ENCODE assay signal across 1 cellular context in the genomic region with DNA sequence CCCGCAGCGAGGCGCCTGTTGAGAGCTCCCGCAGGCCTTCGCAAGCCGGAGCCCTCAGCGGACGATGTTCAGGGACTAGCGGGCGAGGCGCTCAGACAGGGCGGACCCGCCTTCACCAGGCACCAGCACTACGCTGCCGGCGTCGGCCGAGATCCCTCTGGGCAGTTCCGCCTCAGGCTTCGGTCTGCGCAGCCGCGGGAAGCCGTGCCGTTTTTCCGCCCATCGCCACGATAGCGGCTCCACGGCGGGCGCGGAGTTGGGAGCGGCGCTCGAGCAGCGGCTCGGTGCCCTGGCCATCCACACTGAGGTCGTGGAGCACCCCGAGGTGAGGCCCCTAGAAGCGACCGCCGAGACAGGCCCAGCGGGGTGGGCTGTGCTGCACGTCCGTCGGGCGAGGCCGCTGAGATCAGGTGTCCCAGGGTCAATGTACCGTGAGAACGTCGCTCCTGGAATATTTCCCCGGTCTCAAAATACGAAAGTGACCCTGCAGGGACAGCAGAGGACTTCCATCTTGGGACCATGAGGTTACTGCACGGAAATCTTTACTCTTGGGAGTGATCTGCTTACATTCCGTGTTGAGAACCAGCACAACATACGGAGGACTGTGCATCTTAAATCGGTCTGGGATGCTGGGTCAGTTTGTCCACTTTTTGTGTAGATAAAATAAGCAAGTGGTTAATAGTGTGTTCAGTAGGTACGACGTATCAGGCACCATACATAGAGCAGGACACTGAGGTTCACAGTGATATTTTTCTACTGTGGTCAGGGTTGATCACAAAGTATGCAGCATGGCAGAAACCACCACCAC.
A peak's percentile ranks its signal among the peaks of the same experiment; 100 is the strongest.
TF ChIP-seq lines count a peak whose summit lies in the region.

No MANE protein-coding gene starts in this region.

TF ChIP-seq in HepG2, 621 proteins besides CTCF, POLR2A, EP300 and RAD21 (continued from another document and continues in another):
- TF ChIP-seq, protein P1, sequence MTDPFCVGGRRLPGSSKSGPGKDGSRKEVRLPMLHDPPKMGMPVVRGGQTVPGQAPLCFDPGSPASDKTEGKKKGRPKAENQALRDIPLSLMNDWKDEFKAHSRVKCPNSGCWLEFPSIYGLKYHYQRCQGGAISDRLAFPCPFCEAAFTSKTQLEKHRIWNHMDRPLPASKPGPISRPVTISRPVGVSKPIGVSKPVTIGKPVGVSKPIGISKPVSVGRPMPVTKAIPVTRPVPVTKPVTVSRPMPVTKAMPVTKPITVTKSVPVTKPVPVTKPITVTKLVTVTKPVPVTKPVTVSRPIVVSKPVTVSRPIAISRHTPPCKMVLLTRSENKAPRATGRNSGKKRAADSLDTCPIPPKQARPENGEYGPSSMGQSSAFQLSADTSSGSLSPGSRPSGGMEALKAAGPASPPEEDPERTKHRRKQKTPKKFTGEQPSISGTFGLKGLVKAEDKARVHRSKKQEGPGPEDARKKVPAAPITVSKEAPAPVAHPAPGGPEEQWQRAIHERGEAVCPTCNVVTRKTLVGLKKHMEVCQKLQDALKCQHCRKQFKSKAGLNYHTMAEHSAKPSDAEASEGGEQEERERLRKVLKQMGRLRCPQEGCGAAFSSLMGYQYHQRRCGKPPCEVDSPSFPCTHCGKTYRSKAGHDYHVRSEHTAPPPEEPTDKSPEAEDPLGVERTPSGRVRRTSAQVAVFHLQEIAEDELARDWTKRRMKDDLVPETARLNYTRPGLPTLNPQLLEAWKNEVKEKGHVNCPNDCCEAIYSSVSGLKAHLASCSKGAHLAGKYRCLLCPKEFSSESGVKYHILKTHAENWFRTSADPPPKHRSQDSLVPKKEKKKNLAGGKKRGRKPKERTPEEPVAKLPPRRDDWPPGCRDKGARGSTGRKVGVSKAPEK (CRISPR knock-in tag; IDR thresholded peaks at IDR 0.05; ENCODE audit: borderline replicate concordance) = peak; percentile 94; the same call in 1 of the 2 replicates
- no peak for TF ChIP-seq SNRNP70 (IDR thresholded peaks at IDR 0.05; ENCODE audit: low read depth, low read length)
- TF ChIP-seq SOX5 (CRISPR knock-in tag; IDR thresholded peaks at IDR 0.05; ENCODE audit: borderline replicate concordance) = peak; percentile 77
- peak; percentile 9; the same call in 1 of the 2 replicates for TF ChIP-seq ZNF670 (CRISPR knock-in tag; IDR thresholded peaks at IDR 0.05; ENCODE audit: borderline replicate concordance)
- no peak for TF ChIP-seq POLR2AphosphoS2 (IDR thresholded peaks at IDR 0.05; ENCODE audit: low read depth, low read length)
- TF ChIP-seq FOXK2 (IDR thresholded peaks at IDR 0.05) = no peak
- TF ChIP-seq YY1 (IDR thresholded peaks at IDR 0.05; ENCODE audit: insufficient read depth, insufficient replicate concordance, low read depth, low read length) = peak; percentile 74
- TF ChIP-seq ZNF552 (CRISPR knock-in tag; IDR thresholded peaks at IDR 0.05; ENCODE audit: borderline replicate concordance) = peak; percentile 91
- TF ChIP-seq, protein P2, sequence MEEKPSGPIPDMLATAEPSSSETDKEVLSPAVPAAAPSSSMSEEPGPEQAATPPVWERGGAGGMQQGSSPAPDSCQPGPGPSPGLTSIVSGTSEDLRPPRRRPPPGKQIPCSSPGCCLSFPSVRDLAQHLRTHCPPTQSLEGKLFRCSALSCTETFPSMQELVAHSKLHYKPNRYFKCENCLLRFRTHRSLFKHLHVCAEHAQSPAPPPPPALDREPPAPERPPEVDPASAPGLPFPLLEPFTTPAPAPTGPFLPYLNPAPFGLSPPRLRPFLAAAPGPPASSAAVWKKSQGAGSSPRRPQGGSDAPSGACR (CRISPR knock-in tag; IDR thresholded peaks at IDR 0.05) = peak; percentile 85; the same call in 1 of the 2 replicates
- TF ChIP-seq POGZ (CRISPR knock-in tag; IDR thresholded peaks at IDR 0.05) = peak; percentile 93
- peak; percentile 100 for TF ChIP-seq KDM2A (CRISPR knock-in tag; IDR thresholded peaks at IDR 0.05; ENCODE audit: borderline replicate concordance, low read depth)
- TF ChIP-seq FOXA1 (IDR thresholded peaks at IDR 0.05) = no peak
- peak; percentile 63 for TF ChIP-seq FOXA1 (CRISPR knock-in tag; IDR thresholded peaks at IDR 0.05)
- TF ChIP-seq KLF9 (CRISPR knock-in tag; IDR thresholded peaks at IDR 0.05; ENCODE audit: low read depth) = peak; percentile 81
- no peak for TF ChIP-seq MBD4 (IDR thresholded peaks at IDR 0.05; ENCODE audit: borderline replicate concordance, low read length)
- TF ChIP-seq, protein P3, sequence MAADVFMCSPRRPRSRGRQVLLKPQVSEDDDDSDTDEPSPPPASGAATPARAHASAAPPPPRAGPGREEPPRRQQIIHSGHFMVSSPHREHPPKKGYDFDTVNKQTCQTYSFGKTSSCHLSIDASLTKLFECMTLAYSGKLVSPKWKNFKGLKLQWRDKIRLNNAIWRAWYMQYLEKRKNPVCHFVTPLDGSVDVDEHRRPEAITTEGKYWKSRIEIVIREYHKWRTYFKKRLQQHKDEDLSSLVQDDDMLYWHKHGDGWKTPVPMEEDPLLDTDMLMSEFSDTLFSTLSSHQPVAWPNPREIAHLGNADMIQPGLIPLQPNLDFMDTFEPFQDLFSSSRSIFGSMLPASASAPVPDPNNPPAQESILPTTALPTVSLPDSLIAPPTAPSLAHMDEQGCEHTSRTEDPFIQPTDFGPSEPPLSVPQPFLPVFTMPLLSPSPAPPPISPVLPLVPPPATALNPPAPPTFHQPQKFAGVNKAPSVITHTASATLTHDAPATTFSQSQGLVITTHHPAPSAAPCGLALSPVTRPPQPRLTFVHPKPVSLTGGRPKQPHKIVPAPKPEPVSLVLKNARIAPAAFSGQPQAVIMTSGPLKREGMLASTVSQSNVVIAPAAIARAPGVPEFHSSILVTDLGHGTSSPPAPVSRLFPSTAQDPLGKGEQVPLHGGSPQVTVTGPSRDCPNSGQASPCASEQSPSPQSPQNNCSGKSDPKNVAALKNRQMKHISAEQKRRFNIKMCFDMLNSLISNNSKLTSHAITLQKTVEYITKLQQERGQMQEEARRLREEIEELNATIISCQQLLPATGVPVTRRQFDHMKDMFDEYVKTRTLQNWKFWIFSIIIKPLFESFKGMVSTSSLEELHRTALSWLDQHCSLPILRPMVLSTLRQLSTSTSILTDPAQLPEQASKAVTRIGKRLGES (CRISPR knock-in tag; IDR thresholded peaks at IDR 0.05; ENCODE audit: borderline replicate concordance) = 0 out of 2 replicates have a peak, but pooled peaks have one; percentile 19
- TF ChIP-seq RFX1 (IDR thresholded peaks at IDR 0.05) = no peak
- peak; percentile 69 for TF ChIP-seq TARDBP (CRISPR knock-in tag; IDR thresholded peaks at IDR 0.05)
- TF ChIP-seq, protein P4, sequence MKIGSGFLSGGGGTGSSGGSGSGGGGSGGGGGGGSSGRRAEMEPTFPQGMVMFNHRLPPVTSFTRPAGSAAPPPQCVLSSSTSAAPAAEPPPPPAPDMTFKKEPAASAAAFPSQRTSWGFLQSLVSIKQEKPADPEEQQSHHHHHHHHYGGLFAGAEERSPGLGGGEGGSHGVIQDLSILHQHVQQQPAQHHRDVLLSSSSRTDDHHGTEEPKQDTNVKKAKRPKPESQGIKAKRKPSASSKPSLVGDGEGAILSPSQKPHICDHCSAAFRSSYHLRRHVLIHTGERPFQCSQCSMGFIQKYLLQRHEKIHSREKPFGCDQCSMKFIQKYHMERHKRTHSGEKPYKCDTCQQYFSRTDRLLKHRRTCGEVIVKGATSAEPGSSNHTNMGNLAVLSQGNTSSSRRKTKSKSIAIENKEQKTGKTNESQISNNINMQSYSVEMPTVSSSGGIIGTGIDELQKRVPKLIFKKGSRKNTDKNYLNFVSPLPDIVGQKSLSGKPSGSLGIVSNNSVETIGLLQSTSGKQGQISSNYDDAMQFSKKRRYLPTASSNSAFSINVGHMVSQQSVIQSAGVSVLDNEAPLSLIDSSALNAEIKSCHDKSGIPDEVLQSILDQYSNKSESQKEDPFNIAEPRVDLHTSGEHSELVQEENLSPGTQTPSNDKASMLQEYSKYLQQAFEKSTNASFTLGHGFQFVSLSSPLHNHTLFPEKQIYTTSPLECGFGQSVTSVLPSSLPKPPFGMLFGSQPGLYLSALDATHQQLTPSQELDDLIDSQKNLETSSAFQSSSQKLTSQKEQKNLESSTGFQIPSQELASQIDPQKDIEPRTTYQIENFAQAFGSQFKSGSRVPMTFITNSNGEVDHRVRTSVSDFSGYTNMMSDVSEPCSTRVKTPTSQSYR (CRISPR knock-in tag; IDR thresholded peaks at IDR 0.05; ENCODE audit: borderline replicate concordance) = no peak; the same call in 1 of the 2 replicates
- TF ChIP-seq JUNB (CRISPR knock-in tag; IDR thresholded peaks at IDR 0.05; ENCODE audit: borderline replicate concordance) = no peak; the same call in 1 of the 2 replicates
- peak; percentile 38 for TF ChIP-seq NFYC (CRISPR knock-in tag; IDR thresholded peaks at IDR 0.05)
- peak; percentile 99 for TF ChIP-seq CCDC6 (CRISPR knock-in tag; IDR thresholded peaks at IDR 0.05)
- TF ChIP-seq, protein P5, sequence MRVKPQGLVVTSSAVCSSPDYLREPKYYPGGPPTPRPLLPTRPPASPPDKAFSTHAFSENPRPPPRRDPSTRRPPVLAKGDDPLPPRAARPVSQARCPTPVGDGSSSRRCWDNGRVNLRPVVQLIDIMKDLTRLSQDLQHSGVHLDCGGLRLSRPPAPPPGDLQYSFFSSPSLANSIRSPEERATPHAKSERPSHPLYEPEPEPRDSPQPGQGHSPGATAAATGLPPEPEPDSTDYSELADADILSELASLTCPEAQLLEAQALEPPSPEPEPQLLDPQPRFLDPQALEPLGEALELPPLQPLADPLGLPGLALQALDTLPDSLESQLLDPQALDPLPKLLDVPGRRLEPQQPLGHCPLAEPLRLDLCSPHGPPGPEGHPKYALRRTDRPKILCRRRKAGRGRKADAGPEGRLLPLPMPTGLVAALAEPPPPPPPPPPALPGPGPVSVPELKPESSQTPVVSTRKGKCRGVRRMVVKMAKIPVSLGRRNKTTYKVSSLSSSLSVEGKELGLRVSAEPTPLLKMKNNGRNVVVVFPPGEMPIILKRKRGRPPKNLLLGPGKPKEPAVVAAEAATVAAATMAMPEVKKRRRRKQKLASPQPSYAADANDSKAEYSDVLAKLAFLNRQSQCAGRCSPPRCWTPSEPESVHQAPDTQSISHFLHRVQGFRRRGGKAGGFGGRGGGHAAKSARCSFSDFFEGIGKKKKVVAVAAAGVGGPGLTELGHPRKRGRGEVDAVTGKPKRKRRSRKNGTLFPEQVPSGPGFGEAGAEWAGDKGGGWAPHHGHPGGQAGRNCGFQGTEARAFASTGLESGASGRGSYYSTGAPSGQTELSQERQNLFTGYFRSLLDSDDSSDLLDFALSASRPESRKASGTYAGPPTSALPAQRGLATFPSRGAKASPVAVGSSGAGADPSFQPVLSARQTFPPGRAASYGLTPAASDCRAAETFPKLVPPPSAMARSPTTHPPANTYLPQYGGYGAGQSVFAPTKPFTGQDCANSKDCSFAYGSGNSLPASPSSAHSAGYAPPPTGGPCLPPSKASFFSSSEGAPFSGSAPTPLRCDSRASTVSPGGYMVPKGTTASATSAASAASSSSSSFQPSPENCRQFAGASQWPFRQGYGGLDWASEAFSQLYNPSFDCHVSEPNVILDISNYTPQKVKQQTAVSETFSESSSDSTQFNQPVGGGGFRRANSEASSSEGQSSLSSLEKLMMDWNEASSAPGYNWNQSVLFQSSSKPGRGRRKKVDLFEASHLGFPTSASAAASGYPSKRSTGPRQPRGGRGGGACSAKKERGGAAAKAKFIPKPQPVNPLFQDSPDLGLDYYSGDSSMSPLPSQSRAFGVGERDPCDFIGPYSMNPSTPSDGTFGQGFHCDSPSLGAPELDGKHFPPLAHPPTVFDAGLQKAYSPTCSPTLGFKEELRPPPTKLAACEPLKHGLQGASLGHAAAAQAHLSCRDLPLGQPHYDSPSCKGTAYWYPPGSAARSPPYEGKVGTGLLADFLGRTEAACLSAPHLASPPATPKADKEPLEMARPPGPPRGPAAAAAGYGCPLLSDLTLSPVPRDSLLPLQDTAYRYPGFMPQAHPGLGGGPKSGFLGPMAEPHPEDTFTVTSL (CRISPR knock-in tag; IDR thresholded peaks at IDR 0.05; ENCODE audit: borderline replicate concordance) = 0 out of 2 replicates have a peak, but pooled peaks have one; percentile 16
- TF ChIP-seq ZNF7 (CRISPR knock-in tag; IDR thresholded peaks at IDR 0.05) = 0 out of 2 replicates have a peak, but pooled peaks have one; percentile 58
- TF ChIP-seq ZNF557 (CRISPR knock-in tag; IDR thresholded peaks at IDR 0.05) = no peak
- TF ChIP-seq, protein P6, sequence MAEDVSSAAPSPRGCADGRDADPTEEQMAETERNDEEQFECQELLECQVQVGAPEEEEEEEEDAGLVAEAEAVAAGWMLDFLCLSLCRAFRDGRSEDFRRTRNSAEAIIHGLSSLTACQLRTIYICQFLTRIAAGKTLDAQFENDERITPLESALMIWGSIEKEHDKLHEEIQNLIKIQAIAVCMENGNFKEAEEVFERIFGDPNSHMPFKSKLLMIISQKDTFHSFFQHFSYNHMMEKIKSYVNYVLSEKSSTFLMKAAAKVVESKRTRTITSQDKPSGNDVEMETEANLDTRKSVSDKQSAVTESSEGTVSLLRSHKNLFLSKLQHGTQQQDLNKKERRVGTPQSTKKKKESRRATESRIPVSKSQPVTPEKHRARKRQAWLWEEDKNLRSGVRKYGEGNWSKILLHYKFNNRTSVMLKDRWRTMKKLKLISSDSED (CRISPR knock-in tag; IDR thresholded peaks at IDR 0.05) = 0 out of 2 replicates have a peak, but pooled peaks have one; percentile 81
- TF ChIP-seq, protein P7, sequence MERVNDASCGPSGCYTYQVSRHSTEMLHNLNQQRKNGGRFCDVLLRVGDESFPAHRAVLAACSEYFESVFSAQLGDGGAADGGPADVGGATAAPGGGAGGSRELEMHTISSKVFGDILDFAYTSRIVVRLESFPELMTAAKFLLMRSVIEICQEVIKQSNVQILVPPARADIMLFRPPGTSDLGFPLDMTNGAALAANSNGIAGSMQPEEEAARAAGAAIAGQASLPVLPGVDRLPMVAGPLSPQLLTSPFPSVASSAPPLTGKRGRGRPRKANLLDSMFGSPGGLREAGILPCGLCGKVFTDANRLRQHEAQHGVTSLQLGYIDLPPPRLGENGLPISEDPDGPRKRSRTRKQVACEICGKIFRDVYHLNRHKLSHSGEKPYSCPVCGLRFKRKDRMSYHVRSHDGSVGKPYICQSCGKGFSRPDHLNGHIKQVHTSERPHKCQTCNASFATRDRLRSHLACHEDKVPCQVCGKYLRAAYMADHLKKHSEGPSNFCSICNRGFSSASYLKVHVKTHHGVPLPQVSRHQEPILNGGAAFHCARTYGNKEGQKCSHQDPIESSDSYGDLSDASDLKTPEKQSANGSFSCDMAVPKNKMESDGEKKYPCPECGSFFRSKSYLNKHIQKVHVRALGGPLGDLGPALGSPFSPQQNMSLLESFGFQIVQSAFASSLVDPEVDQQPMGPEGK (CRISPR knock-in tag; IDR thresholded peaks at IDR 0.05) = peak; percentile 44
- TF ChIP-seq ZSCAN22 (CRISPR knock-in tag; IDR thresholded peaks at IDR 0.05) = peak; percentile 67; the same call in 1 of the 2 replicates
- TF ChIP-seq KAT8 (CRISPR knock-in tag; IDR thresholded peaks at IDR 0.05) = peak; percentile 95
- TF ChIP-seq MBNL3 (CRISPR knock-in tag; conservative IDR thresholded peaks at IDR 0.05) = no peak
- TF ChIP-seq, protein P8, sequence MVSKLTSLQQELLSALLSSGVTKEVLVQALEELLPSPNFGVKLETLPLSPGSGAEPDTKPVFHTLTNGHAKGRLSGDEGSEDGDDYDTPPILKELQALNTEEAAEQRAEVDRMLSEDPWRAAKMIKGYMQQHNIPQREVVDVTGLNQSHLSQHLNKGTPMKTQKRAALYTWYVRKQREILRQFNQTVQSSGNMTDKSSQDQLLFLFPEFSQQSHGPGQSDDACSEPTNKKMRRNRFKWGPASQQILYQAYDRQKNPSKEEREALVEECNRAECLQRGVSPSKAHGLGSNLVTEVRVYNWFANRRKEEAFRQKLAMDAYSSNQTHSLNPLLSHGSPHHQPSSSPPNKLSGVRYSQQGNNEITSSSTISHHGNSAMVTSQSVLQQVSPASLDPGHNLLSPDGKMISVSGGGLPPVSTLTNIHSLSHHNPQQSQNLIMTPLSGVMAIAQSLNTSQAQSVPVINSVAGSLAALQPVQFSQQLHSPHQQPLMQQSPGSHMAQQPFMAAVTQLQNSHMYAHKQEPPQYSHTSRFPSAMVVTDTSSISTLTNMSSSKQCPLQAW (CRISPR knock-in tag; IDR thresholded peaks at IDR 0.05) = peak; percentile 86
- TF ChIP-seq SP140L (CRISPR knock-in tag; IDR thresholded peaks at IDR 0.05; ENCODE audit: borderline replicate concordance) = peak; percentile 46; the same call in 1 of the 2 replicates
- TF ChIP-seq CBX1 (IDR thresholded peaks at IDR 0.05; ENCODE audit: low read depth) = peak; percentile 62
- TF ChIP-seq ZNF564 (CRISPR knock-in tag; IDR thresholded peaks at IDR 0.05) = peak; percentile 95
